ENCODE assay signal across 9 cellular contexts in the genomic region with DNA sequence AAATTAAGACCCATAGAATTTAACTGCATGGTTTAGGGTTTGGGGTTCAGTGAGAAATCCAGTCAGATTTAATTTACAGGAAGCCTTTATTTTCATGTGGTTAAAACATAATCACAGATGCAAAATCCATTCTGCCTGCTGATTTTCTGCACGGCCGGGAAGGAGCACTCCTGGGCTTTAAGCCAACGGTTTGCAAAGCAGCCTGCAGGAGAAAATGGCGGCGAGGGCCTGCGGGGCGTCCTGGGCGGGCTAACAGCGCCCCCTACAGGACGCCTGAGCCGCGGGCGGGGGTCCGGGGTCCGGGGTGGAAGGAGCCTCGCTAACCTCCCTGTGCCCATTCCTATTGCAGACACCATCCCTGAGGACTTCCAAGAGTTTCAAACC. TPM values are rescaled to one million over a fixed set of nuclear protein-coding genes. Genes with fewer than 3 reads are reported as not detected.
DNase-seq lines count a peak whose midpoint lies in the region; ATAC-seq, FAIRE-seq and TF ChIP-seq lines count a peak whose summit lies in the region.
"Had no signal": no experiment of that assay in that cellular context is flagged by ENCODE, and none has a peak within 500 bp of the region (broad histone marks: within the 10 kb centered on the region; RNA-seq: fewer than 3 reads in every experiment).

No MANE protein-coding gene starts in this region.

- FAIRE-seq in D721Med (lab: Jason Lieb, UNC) (no peak), astrocyte (lab: Jason Lieb, UNC) (no peak)

- H3K4me3 Mint-ChIP-seq in astrocyte (ENCODE audit: unreplicated experiment), result no peak overlapping the region

- no peaks in the 10 kb centered on the region for H4K20me1 ChIP-seq in astrocyte (ENCODE audit: insufficient read depth, low read length)

- intact Hi-C loops in sciatic nerve (cut with DNase I), result no loop called here

- H3K9ac ChIP-seq in SK-N-MC (ENCODE audit: insufficient read length) (no peak overlapping the region), astrocyte (ENCODE audit: low read length) (no peak overlapping the region)

- no peaks in the 10 kb centered on the region for H3K4me1 Mint-ChIP-seq in astrocyte (ENCODE audit: low read depth, unreplicated experiment)

- TF ChIP-seq CTCF in D721Med (IDR thresholded peaks at IDR 0.05; ENCODE audit: insufficient read depth, missing control alignments), result peak; percentile 58
- TF ChIP-seq CTCF in astrocyte (IDR thresholded peaks at IDR 0.05; ENCODE audit: insufficient read depth, low read depth, low read length), result peak; percentile 28

- no peaks in the 10 kb centered on the region for H3K27me3 ChIP-seq in astrocyte (ENCODE audit: insufficient read depth, low read length)

- H3K27me3 Mint-ChIP-seq in astrocyte (ENCODE audit: low read depth, unreplicated experiment), result peaks cover 4% of the 10 kb centered on the region

- H3K4me1 ChIP-seq in astrocyte (ENCODE audit: insufficient read depth, low read length), result peaks cover 3% of the 10 kb centered on the region
- H3K4me1 ChIP-seq: SJSA1 had no signal

- no peaks in the 10 kb centered on the region for H3K79me2 ChIP-seq in astrocyte (ENCODE audit: insufficient read depth, low read length)

- H3K36me3 ChIP-seq in SK-N-MC (ENCODE audit: insufficient read depth, low read length) (no peaks in the 10 kb centered on the region), astrocyte (ENCODE audit: insufficient read depth, low read length) (no peaks in the 10 kb centered on the region)
- H3K36me3 ChIP-seq: SJSA1 had no signal

- H3K36me3 Mint-ChIP-seq in astrocyte (ENCODE audit: low read depth, unreplicated experiment), result no peaks in the 10 kb centered on the region

- H3K27ac ChIP-seq in SK-N-MC (peak overlapping the region; percentile 85), astrocyte (ENCODE audit: low read depth, low read length) (no peak overlapping the region)
- H3K27ac ChIP-seq: SJSA1 had no signal

- H3K4me2 ChIP-seq in astrocyte (ENCODE audit: low read length), result peak overlapping the region; percentile 65

- no peaks in the 10 kb centered on the region for H3K9me3 Mint-ChIP-seq in astrocyte (ENCODE audit: unreplicated experiment)

- H3K9me3 ChIP-seq in SK-N-MC (ENCODE audit: low read depth, low read length) (no peaks in the 10 kb centered on the region), astrocyte (ENCODE audit: insufficient read depth, low read depth, low read length) (no peaks in the 10 kb centered on the region)
- H3K9me3 ChIP-seq: SJSA1 had no signal

- H3K4me3 ChIP-seq in SK-N-MC (peak overlapping the region; percentile 66), astrocyte (ENCODE audit: insufficient read depth, low read depth, low read length) (peak overlapping the region; percentile 25)
- H3K4me3 ChIP-seq: SJSA1 had no signal

- H2AFZ ChIP-seq in astrocyte (ENCODE audit: low read depth, low read length), result peak overlapping the region; percentile 59

- ATAC-seq in sciatic nerve (peak; percentile 90), HG02970 (IDR thresholded peaks at IDR 0.05; ENCODE audit: low FRiP score, unreplicated experiment) (no peak), HG02852 (IDR thresholded peaks at IDR 0.05; ENCODE audit: unreplicated experiment) (no peak)

- DNase-seq in D721Med (ENCODE audit: insufficient read length, low spot score) (peak; percentile 59), Kasumi-1 (lab: John Stamatoyannopoulos, UW) (peak; percentile 83), SK-N-MC (ENCODE audit: low read depth, low spot score) (no peak), astrocyte (ENCODE audit: low read depth) (peak; percentile 56), hepatic stellate cell (ENCODE audit: low spot score) (peak; percentile 72), sciatic nerve (ENCODE audit: low spot score) (peak; percentile 78)

- H3K27ac Mint-ChIP-seq in astrocyte (ENCODE audit: unreplicated experiment), result no peak overlapping the region

RNA-seq across cellular contexts. Expression of a gene that starts 47.6 kb away (rescaled TPM):
- total RNA-seq in astrocyte (0.55 and 1.1 TPM in 2 replicates), sciatic nerve (111 TPM)

Comparison
In these comparisons a context has a peak if more than half of its experiments do, and no peak if none do; other contexts are left out.
1. RNA of a gene that starts 47.6 kb away (total RNA-seq): 111 TPM in sciatic nerve (single experiment); 0.55 to 1.1 TPM in astrocyte; every median in the first group is over 10 times any median in the second.